Comparison of ENCODE assay signal across 29 cellular contexts in genomic region chr14:95668235-95668772, GRCh38. TPM values are rescaled to one million over a fixed set of nuclear protein-coding genes. Genes with fewer than 3 reads are reported as not detected.
A peak's percentile ranks its signal among the peaks of the same experiment; 100 is the strongest.
DNase-seq lines count a peak whose midpoint lies in the region; ATAC-seq and TF ChIP-seq lines count a peak whose summit lies in the region.
"Had no signal": no experiment of that assay in that cellular context is flagged by ENCODE, and none has a peak within 500 bp of the region (broad histone marks: within the 10 kb centered on the region; RNA-seq: fewer than 3 reads in every experiment).

No MANE protein-coding gene starts in this region.

- no peaks in the 10 kb centered on the region for H3K36me3 Mint-ChIP-seq in progenitor cell of endocrine pancreas (ENCODE audit: insufficient read depth)
- H3K36me3 Mint-ChIP-seq: natural killer cell treated with Interleukin-12 subunit alpha and Interleukin-12 subunit beta and Interleukin-15 and Interleukin-18, amount 100 ng/mL, for 72 hours had no signal

- H3K27ac ChIP-seq in OCI-LY1 (ENCODE audit: low read depth, low read length, poor library complexity, severe bottlenecking) = peak overlapping the region; percentile 100
- H3K27ac ChIP-seq: dorsolateral prefrontal cortex, heart left ventricle, prostate gland, stomach, transverse colon, VCaP had no signal

- peak overlapping the region; percentile 95; the same call in 1 of the 2 replicates for H3K4me2 ChIP-seq in OCI-LY1 (ENCODE audit: low read length)

- peak; percentile 29 for ATAC-seq in GM18517 (IDR thresholded peaks at IDR 0.05; ENCODE audit: unreplicated experiment)
- peak; percentile 25 for ATAC-seq in GM21390 (IDR thresholded peaks at IDR 0.05; ENCODE audit: unreplicated experiment)
- ATAC-seq: heart left ventricle; left colon; natural killer cell treated with Interleukin-12 subunit alpha and Interleukin-12 subunit beta and Interleukin-15 and Interleukin-18, amount 100 ng/mL, for 72 hours had no signal

- no peaks in the 10 kb centered on the region for H3K9me2 ChIP-seq in OCI-LY1 (ENCODE audit: low read depth, low read length)

- peaks cover 10% of the 10 kb centered on the region for H3K4me1 Mint-ChIP-seq in progenitor cell of endocrine pancreas (ENCODE audit: low read depth)

- peaks cover 68% of the 10 kb centered on the region for H3K4me1 ChIP-seq in OCI-LY1 (ENCODE audit: insufficient read depth, low read length, severe bottlenecking)
- H3K4me1 ChIP-seq: heart left ventricle, prostate gland, transverse colon had no signal

- H3K27ac Mint-ChIP-seq in progenitor cell of endocrine pancreas = peak overlapping the region; percentile 27
- H3K27ac Mint-ChIP-seq: natural killer cell treated with Interleukin-12 subunit alpha and Interleukin-12 subunit beta and Interleukin-15 and Interleukin-18, amount 100 ng/mL, for 72 hours had no signal

- H3K9me3 Mint-ChIP-seq in progenitor cell of endocrine pancreas (ENCODE audit: low read depth) = no peaks in the 10 kb centered on the region
- H3K9me3 Mint-ChIP-seq: natural killer cell treated with Interleukin-12 subunit alpha and Interleukin-12 subunit beta and Interleukin-15 and Interleukin-18, amount 100 ng/mL, for 72 hours had no signal

- no peak overlapping the region for H3K4me3 ChIP-seq in OCI-LY1 (ENCODE audit: low read depth, low read length, poor library complexity, severe bottlenecking)
- H3K4me3 ChIP-seq: dorsolateral prefrontal cortex, heart left ventricle, prostate gland, stomach, transverse colon had no signal

- DNase-seq in progenitor cell of endocrine pancreas (ENCODE audit: low spot score, unreplicated experiment) (no peak), NCI-H187 (lab: John Stamatoyannopoulos, UW) (no peak), NCI-H2081 (lab: John Stamatoyannopoulos, UW) (no peak)
- no peak for DNase-seq in activated naive CD4-positive, alpha-beta T cell treated with Interleukin-2 at 50 U/mL for 16 hours
- DNase-seq: activated CD4-positive, alpha-beta T cell treated with anti-CD3 and anti-CD28 coated beads, Interleukin-2, amount 50 U/mL, for 4 hours; activated CD8-positive, alpha-beta memory T cell treated with anti-CD3 and anti-CD28 coated beads, Interleukin-2, amount 50 U/mL, for 48 hours; activated naive CD4-positive, alpha-beta T cell; aorta; Caco-2; central memory CD4-positive, alpha-beta T cell; dorsolateral prefrontal cortex; EL; heart left ventricle; left colon; NCI-H1092; NCI-H2029 treated with DMSO at 0.1 percent for 48 hours; NCI-H446 treated with DMSO at 0.1 percent for 48 hours; NK-92 treated with Interleukin-12 subunit alpha and Interleukin-12 subunit beta, amount 100 ng/mL, for 24 hours; stomach; T-helper 2 cell; transverse colon had no signal

- H4K20me1 ChIP-seq in OCI-LY1 (ENCODE audit: insufficient read depth, low read length) = no peaks in the 10 kb centered on the region

- H3K79me2 ChIP-seq in OCI-LY1 (ENCODE audit: insufficient read depth, low read length) = no peaks in the 10 kb centered on the region

- TF ChIP-seq CTCF in OCI-LY1 (IDR thresholded peaks at IDR 0.05; ENCODE audit: low read length) = no peak
- no peak for TF ChIP-seq CTCF in progenitor cell of endocrine pancreas (IDR thresholded peaks at IDR 0.05; ENCODE audit: unreplicated experiment)

- H2AFZ ChIP-seq in OCI-LY1 (ENCODE audit: low read length) = no peak overlapping the region

- peaks cover 7% of the 10 kb centered on the region; the same call in 1 of the 2 replicates for H3F3A ChIP-seq in OCI-LY1 (ENCODE audit: insufficient read depth, low read length)

- no peak overlapping the region for H3K4me3 Mint-ChIP-seq in progenitor cell of endocrine pancreas (ENCODE audit: low read depth)
- H3K4me3 Mint-ChIP-seq: natural killer cell treated with Interleukin-12 subunit alpha and Interleukin-12 subunit beta and Interleukin-15 and Interleukin-18, amount 100 ng/mL, for 72 hours had no signal

- peaks cover 21% of the 10 kb centered on the region for H3K27me3 Mint-ChIP-seq in progenitor cell of endocrine pancreas

- H3K36me3 ChIP-seq in OCI-LY1 (ENCODE audit: insufficient read depth, low read length) = peaks cover 60% of the 10 kb centered on the region
- H3K36me3 ChIP-seq: heart left ventricle, prostate gland, stomach, transverse colon had no signal

- H3K9me3 ChIP-seq in OCI-LY1 (ENCODE audit: low read length) = no peaks in the 10 kb centered on the region
- H3K9me3 ChIP-seq: Caco-2, heart left ventricle, prostate gland, stomach, transverse colon had no signal

- H3K9ac ChIP-seq in OCI-LY1 (ENCODE audit: low read length) = peak overlapping the region; percentile 99

- H3K27me3 ChIP-seq in OCI-LY1 (ENCODE audit: insufficient read depth, low read length) = no peaks in the 10 kb centered on the region
- H3K27me3 ChIP-seq: transverse colon had no signal

RNA-seq across cellular contexts. Expression of gene TCL1B, which starts 17.9 kb away (rescaled TPM):
- not detected in 2 replicates for total RNA-seq in progenitor cell of endocrine pancreas
- total RNA-seq: aorta; Caco-2; dorsolateral prefrontal cortex; heart left ventricle; left colon; LHCN-M2; mesenteric fat pad; natural killer cell treated with Interleukin-12 subunit alpha and Interleukin-12 subunit beta and Interleukin-15 and Interleukin-18, amount 100 ng/mL, for 72 hours had no signal

RNA-seq across cellular contexts. Expression of gene TCL1A, which starts 45.6 kb away (rescaled TPM):
- total RNA-seq in progenitor cell of endocrine pancreas = not detected in 2 replicates
- total RNA-seq: aorta, Caco-2, heart left ventricle, LHCN-M2, mesenteric fat pad had no signal
